In genomic region chr13:80802946-80803345, GRCh38 we compare ENCODE assay signal across 33 cellular contexts.
"Had no signal": no experiment of that assay in that cellular context is flagged by ENCODE, and none has a peak within 500 bp of the region (broad histone marks: within the 10 kb centered on the region; RNA-seq: fewer than 3 reads in every experiment).

No MANE protein-coding gene starts in this region.

- H3K9me3 Mint-ChIP-seq: activated CD8-positive, alpha-beta T cell treated with anti-CD3 and anti-CD28 coated beads for 36 hours had no signal

- H3K27ac Mint-ChIP-seq: activated CD4-positive, alpha-beta T cell treated with anti-CD3 and anti-CD28 coated beads, Interleukin-2, amount 10 ng/mL, durations not matched to agents 24 days and 14 days; activated CD8-positive, alpha-beta T cell treated with anti-CD3 and anti-CD28 coated beads for 36 hours; activated naive CD8-positive, alpha-beta T cell treated with anti-CD3 and anti-CD28 coated beads for 36 hours; activated T-cell treated with anti-CD3 and anti-CD28 coated beads, Interleukin-2, amount 50 U/mL, for 72 hours; activated T-helper 17 cell treated with anti-CD3 and anti-CD28 coated beads, Interleukin-2, amount 50 U/mL, for 72 hours had no signal

- H3K4me2 ChIP-seq: PC-9 had no signal

- H3K4me3 Mint-ChIP-seq: activated CD4-positive, alpha-beta T cell treated with anti-CD3 and anti-CD28 coated beads, Interleukin-2, amount 10 ng/mL, durations not matched to agents 24 days and 14 days; activated CD8-positive, alpha-beta T cell treated with anti-CD3 and anti-CD28 coated beads for 36 hours; activated naive CD8-positive, alpha-beta T cell treated with anti-CD3 and anti-CD28 coated beads for 36 hours; activated T-cell treated with anti-CD3 and anti-CD28 coated beads, Interleukin-2, amount 50 U/mL, for 72 hours; activated T-helper 17 cell treated with anti-CD3 and anti-CD28 coated beads, Interleukin-2, amount 50 U/mL, for 72 hours had no signal

- ATAC-seq: activated CD8-positive, alpha-beta T cell treated with anti-CD3 and anti-CD28 coated beads for 36 hours; activated T-cell treated with anti-CD3 and anti-CD28 coated beads, Interleukin-2, amount 50 U/mL, for 72 hours; activated T-helper 17 cell treated with anti-CD3 and anti-CD28 coated beads, Interleukin-2, amount 50 U/mL, for 72 hours had no signal

- H3K36me3 Mint-ChIP-seq: activated naive CD8-positive, alpha-beta T cell treated with anti-CD3 and anti-CD28 coated beads for 36 hours had no signal

- H3K27me3 Mint-ChIP-seq: activated CD4-positive, alpha-beta T cell treated with anti-CD3 and anti-CD28 coated beads, Interleukin-2, amount 10 ng/mL, durations not matched to agents 24 days and 14 days; activated CD8-positive, alpha-beta T cell treated with anti-CD3 and anti-CD28 coated beads for 36 hours; activated naive CD8-positive, alpha-beta T cell treated with anti-CD3 and anti-CD28 coated beads for 36 hours; activated T-helper 17 cell treated with anti-CD3 and anti-CD28 coated beads, Interleukin-2, amount 50 U/mL, for 72 hours had no signal

- H3K27me3 ChIP-seq: brain microvascular endothelial cell had no signal

- H3K4me1 Mint-ChIP-seq: activated CD4-positive, alpha-beta T cell treated with anti-CD3 and anti-CD28 coated beads, Interleukin-2, amount 10 ng/mL, durations not matched to agents 24 days and 14 days; activated naive CD8-positive, alpha-beta T cell treated with anti-CD3 and anti-CD28 coated beads for 36 hours; activated T-helper 17 cell treated with anti-CD3 and anti-CD28 coated beads, Interleukin-2, amount 50 U/mL, for 72 hours had no signal

- FAIRE-seq: RCC 7860 had no signal

- DNase-seq: activated CD4-positive, alpha-beta T cell treated with anti-CD3 and anti-CD28 coated beads, Interleukin-2, amount 10 ng/mL, durations not matched to agents 24 days and 14 days; activated CD4-positive, alpha-beta T cell treated with anti-CD3 and anti-CD28 coated beads, Interleukin-2, amount 50 U/mL, for 4 hours; activated CD8-positive, alpha-beta T cell treated with anti-CD3 and anti-CD28 coated beads for 36 hours; activated effector memory CD4-positive, alpha-beta T cell treated with anti-CD3 and anti-CD28 coated beads, Interleukin-2, amount 50 U/mL, for 16 hours; activated naive CD4-positive, alpha-beta T cell; activated naive CD4-positive, alpha-beta T cell treated with anti-CD3 and anti-CD28 coated beads, Interleukin-2, amount 50 U/mL, for 16 hours; activated naive CD8-positive, alpha-beta T cell treated with anti-CD3 and anti-CD28 coated beads for 36 hours; activated T-cell treated with anti-CD3 and anti-CD28 coated beads, Interleukin-2, amount 50 U/mL, for 1 hour; activated T-cell treated with anti-CD3 and anti-CD28 coated beads, Interleukin-2, amount 50 U/mL, for 72 hours; amniotic stem cell; aorta; brain microvascular endothelial cell; central memory CD4-positive, alpha-beta T cell; MM.1S; MV-4-11; NCI-H1092; NCI-H1436 treated with DMSO at 0.1 percent for 48 hours; NCI-H1694 treated with DMSO at 0.1 percent for 48 hours; NCI-H2029 treated with DMSO at 0.1 percent for 48 hours; NCI-H2107; NCI-H2171; NCI-H510A; NCI-H526; NCI-H748 treated with DMSO at 0.1 percent for 48 hours; PC-9; Right ventricle myocardium superior; SW 1271; T-helper 1 cell; T1000; WERI-Rb-1 had no signal

- H3K27ac ChIP-seq: brain microvascular endothelial cell, PC-9, RWPE1, WERI-Rb-1 had no signal

- H2AFZ ChIP-seq: PC-9 had no signal

- H3K36me3 ChIP-seq: brain microvascular endothelial cell, WERI-Rb-1 had no signal

- H3K4me3 ChIP-seq: PC-9 had no signal
